8 cellular contexts compared by ENCODE assay signal in the genomic region with DNA sequence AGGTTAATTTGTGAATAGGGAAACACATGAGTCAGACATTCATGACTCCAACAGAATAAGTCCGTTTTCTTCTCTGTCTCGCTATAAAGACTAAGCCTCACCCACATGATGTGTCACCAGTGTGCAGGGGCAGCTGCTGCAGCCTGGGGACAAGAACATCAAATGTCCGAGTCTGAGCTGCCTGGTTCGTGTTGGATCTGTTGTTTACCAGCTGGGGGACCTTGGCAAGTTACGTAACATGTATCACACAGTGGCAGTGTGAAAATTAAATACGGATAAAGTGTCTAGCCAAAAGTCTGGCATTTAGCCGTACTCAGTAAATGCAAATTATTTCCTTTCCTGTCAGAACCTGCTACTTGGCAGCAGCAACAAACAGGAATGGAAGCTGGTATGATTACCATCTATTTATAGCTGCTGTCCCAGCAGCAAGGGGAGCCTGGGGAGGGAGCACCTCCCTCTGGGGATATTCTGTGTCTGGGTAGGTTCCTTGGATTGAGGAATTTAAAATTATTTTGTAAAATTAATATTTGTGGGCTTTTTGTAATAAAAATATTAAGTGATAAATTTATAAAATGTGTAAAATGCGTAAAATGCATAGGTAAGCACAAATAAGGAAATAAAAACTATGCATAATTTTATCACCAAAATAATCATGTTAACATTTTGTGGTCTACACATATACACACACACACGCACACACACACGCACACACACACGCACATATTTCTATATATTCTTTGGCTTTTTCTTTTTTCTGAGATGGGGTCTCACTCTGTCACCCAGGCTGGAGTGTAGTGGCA. TPM values are rescaled to one million over a fixed set of nuclear protein-coding genes. Genes with fewer than 3 reads are reported as not detected.
DNase-seq lines count a peak whose midpoint lies in the region; ATAC-seq and FAIRE-seq lines count a peak whose summit lies in the region.

No MANE protein-coding gene starts in this region.

- no peaks in the 10 kb centered on the region for H3K9me3 Mint-ChIP-seq in T-cell
- H3K9me3 Mint-ChIP-seq in effector memory CD8-positive, alpha-beta T cell: no peaks in the 10 kb centered on the region

- CTCF ChIA-PET in T-cell (lab: Charles Lee): no interaction called here

- POLR2A ChIA-PET in T-cell (lab: Charles Lee): no interaction called here

- DNase-seq in HTR-8/SVneo (ENCODE audit: insufficient read length, low spot score) (peak; percentile 10), amniotic epithelial cell (ENCODE audit: low read depth) (peak; percentile 3), left cardiac atrium (no peak), T-cell (no peak), HuH-7 (ENCODE audit: low spot score) (no peak), SIG-M5 treated with dmso at 0.1 percent for 504 hours (lab: John Stamatoyannopoulos, UW; ENCODE audit: unreplicated experiment) (no peak)
- DNase-seq in effector memory CD8-positive, alpha-beta T cell: no peak

- H3K27me3 Mint-ChIP-seq in T-cell: peaks cover 24 to 25% of the 10 kb centered on the region in 2 donors
- peaks cover 33 to 48% of the 10 kb centered on the region in 2 donors for H3K27me3 Mint-ChIP-seq in effector memory CD8-positive, alpha-beta T cell

- no peak for FAIRE-seq in HTR-8/SVneo (lab: Jason Lieb, UNC)

- peaks cover 4 to 11% (median 6%) of the 10 kb centered on the region in 3 donors for H3K4me1 Mint-ChIP-seq in T-cell
- H3K4me1 Mint-ChIP-seq in effector memory CD8-positive, alpha-beta T cell (ENCODE audit: low read depth in 2 of 2): peaks cover 3 to 6% of the 10 kb centered on the region in 2 donors

- H3K36me3 Mint-ChIP-seq in T-cell: no peaks in the 10 kb centered on the region
- H3K36me3 Mint-ChIP-seq in effector memory CD8-positive, alpha-beta T cell (ENCODE audit: insufficient read depth): peaks cover 12% of the 10 kb centered on the region

- intact Hi-C loops in left cardiac atrium (cut with DNase I): no loop called here

- H3K4me3 Mint-ChIP-seq in T-cell: no peak overlapping the region
- no peak overlapping the region for H3K4me3 Mint-ChIP-seq in effector memory CD8-positive, alpha-beta T cell

- H3K27ac Mint-ChIP-seq in T-cell: no peak overlapping the region
- no peak overlapping the region for H3K27ac Mint-ChIP-seq in effector memory CD8-positive, alpha-beta T cell

- ATAC-seq in left cardiac atrium: peak; percentile 26 to 40
- no peak for ATAC-seq in T-cell (replicated peaks in 1 of 4)
- no peak for ATAC-seq in effector memory CD8-positive, alpha-beta T cell (replicated peaks)

- H3K27ac ChIP-seq in skin epidermis: peak overlapping the region in 16 of 21 experiments; percentile 5 to 79 (median 57)

- H3K4me3 ChIP-seq in skin epidermis: peak overlapping the region in 1 of 7 experiments; percentile 18

RNA-seq across cellular contexts. Expression of gene CLDN25, which starts 1.3 kb away (rescaled TPM):
- total RNA-seq in left cardiac atrium (not detected), T-cell (not detected)

RNA-seq across cellular contexts. Expression of gene ZW10, which starts 4.8 kb away (rescaled TPM):
- total RNA-seq in left cardiac atrium (10 to 100 TPM in 1 of 2 donors, 1 to 10 TPM in 1; 9.1 to 10.6 TPM), T-cell (1 to 10 TPM; 6.7 to 8.7 (median 8.4) TPM)

Comparison
In these comparisons a context has a peak if more than half of its experiments do, and no peak if none do; other contexts are left out.
1. DNase-seq: peak in HTR-8/SVneo (single experiment) and amniotic epithelial cell (single experiment); none in left cardiac atrium (single experiment), T-cell (0 of 34), HuH-7 (single experiment), SIG-M5 treated with dmso at 0.1 percent for 504 hours (single experiment) and effector memory CD8-positive, alpha-beta T cell (0 of 3).
2. ATAC-seq: peak in left cardiac atrium (2 of 2); none in T-cell (0 of 4) and effector memory CD8-positive, alpha-beta T cell (single experiment).